27 cellular contexts compared by ENCODE assay signal in the genomic region with DNA sequence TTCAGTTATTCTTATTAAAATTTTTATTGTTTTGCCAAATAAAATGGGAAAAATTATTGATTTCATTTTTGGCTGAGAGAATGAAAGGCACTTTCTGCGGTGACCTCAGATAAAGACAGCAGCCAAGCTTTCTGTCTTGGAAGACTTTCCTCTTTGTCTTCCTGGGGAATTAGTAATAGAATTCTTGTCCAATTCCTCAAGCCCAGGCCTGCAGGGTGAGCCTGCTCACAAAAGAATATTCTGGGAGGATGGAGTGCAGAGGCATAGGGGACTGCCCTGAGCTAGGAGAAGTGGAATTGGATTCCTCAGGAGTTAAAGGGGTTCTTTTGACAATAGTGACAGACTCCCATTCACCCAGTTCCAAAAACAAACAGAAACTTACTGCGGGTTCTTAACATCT.
DNase-seq lines count a peak whose midpoint lies in the region; ATAC-seq and TF ChIP-seq lines count a peak whose summit lies in the region.
"Had no signal": no experiment of that assay in that cellular context is flagged by ENCODE, and none has a peak within 500 bp of the region (broad histone marks: within the 10 kb centered on the region; RNA-seq: fewer than 3 reads in every experiment).

No MANE protein-coding gene starts in this region.

- H3K36me3 ChIP-seq in breast epithelium, result no peaks in the 10 kb centered on the region
- no peaks in the 10 kb centered on the region for H3K36me3 ChIP-seq in adipocyte (ENCODE audit: control insufficient read depth, insufficient read depth, low read length, severe bottlenecking)
- H3K36me3 ChIP-seq in prostate gland, result no peaks in the 10 kb centered on the region
- H3K36me3 ChIP-seq: left ventricle myocardium inferior, stomach, tibial nerve had no signal

- BruUV-seq in MCF 10A (replicated peaks; lab: Mats Ljungman, UMichigan), result no TSS peak

- H3K4me3 ChIP-seq in breast epithelium, result no peak overlapping the region
- no peak overlapping the region for H3K4me3 ChIP-seq in adipocyte (ENCODE audit: low read length)
- no peak overlapping the region for H3K4me3 ChIP-seq in prostate gland
- H3K4me3 ChIP-seq: left ventricle myocardium inferior, stomach, tibial nerve had no signal

- H3K27me3 Mint-ChIP-seq in MCF 10A (ENCODE audit: insufficient read depth, unreplicated experiment), result no peaks in the 10 kb centered on the region
- H3K27me3 Mint-ChIP-seq: activated CD8-positive, alpha-beta T cell treated with anti-CD3 and anti-CD28 coated beads for 36 hours; activated naive CD4-positive, alpha-beta T cell treated with anti-CD3 and anti-CD28 coated beads, Interleukin-2, amount 50 U/mL, for 24 hours; activated T-helper 17 cell treated with anti-CD3 and anti-CD28 coated beads, Interleukin-2, amount 50 U/mL, for 72 hours; B cell; IgD-negative memory B cell; T-helper 17 cell had no signal

- TF ChIP-seq POLR2A in breast epithelium (IDR thresholded peaks at IDR 0.05), result no peak
- TF ChIP-seq POLR2A in prostate gland (IDR thresholded peaks at IDR 0.05), result no peak

- peak; percentile 64 for DNase-seq in MCF 10A (ENCODE audit: unreplicated experiment)
- no peak for DNase-seq in breast epithelium (ENCODE audit: low spot score in 2 of 2)
- DNase-seq in adipocyte (ENCODE audit: low read depth), result peak; percentile 6
- peak; percentile 12 for DNase-seq in fibroblast of peridontal ligament (ENCODE audit: extremely low read depth)
- DNase-seq in prostate gland (ENCODE audit: low spot score), result peak; percentile 16
- no peak for DNase-seq in posterior cingulate gyrus
- no peak for DNase-seq in HT-29 (ENCODE audit: low spot score)
- DNase-seq: activated CD4-positive, alpha-beta T cell treated with anti-CD3 and anti-CD28 coated beads for 1 hour; activated CD8-positive, alpha-beta T cell treated with anti-CD3 and anti-CD28 coated beads for 36 hours; anterior cingulate cortex; foreskin melanocyte; left ventricle myocardium inferior; NCI-H1105; NCI-H1930; NCI-H345; NCI-H748 treated with DMSO at 0.1 percent for 48 hours; nucleus accumbens; stimulated activated CD8-positive, alpha-beta memory T cell treated with anti-CD3 and anti-CD28 coated beads, Interleukin-4, amount 100 ng/mL, for 48 hours; stomach; T-helper 17 cell had no signal

- POLR2A ChIA-PET in MCF 10A (lab: Yijun Ruan, JAX), result interaction anchor here (0.6 to 1.9 kb wide), 3 partner anchors 9 to 445 kb away, joined by 3 to 13 read pairs (median 5); no protein-coding TSS in a partner anchor

- ATAC-seq in HG03045 (IDR thresholded peaks at IDR 0.05; ENCODE audit: unreplicated experiment), result no peak
- ATAC-seq: activated CD8-positive, alpha-beta T cell treated with anti-CD3 and anti-CD28 coated beads for 36 hours; activated T-helper 17 cell treated with anti-CD3 and anti-CD28 coated beads, Interleukin-2, amount 50 U/mL, for 72 hours; CD8-positive, alpha-beta T cell; T-helper 17 cell had no signal

- H3K9ac ChIP-seq in adipocyte (ENCODE audit: low read length), result no peak overlapping the region

- no peak overlapping the region for H3K4me3 Mint-ChIP-seq in MCF 10A (ENCODE audit: unreplicated experiment)
- H3K4me3 Mint-ChIP-seq: activated CD8-positive, alpha-beta T cell treated with anti-CD3 and anti-CD28 coated beads for 36 hours; activated naive CD4-positive, alpha-beta T cell treated with anti-CD3 and anti-CD28 coated beads, Interleukin-2, amount 50 U/mL, for 24 hours; activated T-helper 17 cell treated with anti-CD3 and anti-CD28 coated beads, Interleukin-2, amount 50 U/mL, for 72 hours; B cell; CD8-positive, alpha-beta T cell; IgD-negative memory B cell; T-helper 17 cell had no signal

- H3K27ac Mint-ChIP-seq in MCF 10A (ENCODE audit: low read depth, unreplicated experiment), result peak overlapping the region; percentile 2
- H3K27ac Mint-ChIP-seq: activated CD8-positive, alpha-beta T cell treated with anti-CD3 and anti-CD28 coated beads for 36 hours; activated naive CD4-positive, alpha-beta T cell treated with anti-CD3 and anti-CD28 coated beads, Interleukin-2, amount 50 U/mL, for 24 hours; activated T-helper 17 cell treated with anti-CD3 and anti-CD28 coated beads, Interleukin-2, amount 50 U/mL, for 72 hours; B cell; CD8-positive, alpha-beta T cell; IgD-negative memory B cell; T-helper 17 cell had no signal

- H3K4me1 ChIP-seq in breast epithelium (no peaks in the 10 kb centered on the region), adipocyte (ENCODE audit: control insufficient read depth, insufficient read depth, low read length) (peaks cover 7% of the 10 kb centered on the region), prostate gland (replicated peaks) (no peaks in the 10 kb centered on the region)
- H3K4me1 ChIP-seq: left ventricle myocardium inferior, stomach had no signal

- no peaks in the 10 kb centered on the region for H3K9me3 ChIP-seq in breast epithelium
- peaks cover 5% of the 10 kb centered on the region for H3K9me3 ChIP-seq in adipocyte (ENCODE audit: control insufficient read depth, low read length)
- H3K9me3 ChIP-seq in prostate gland, result no peaks in the 10 kb centered on the region
- H3K9me3 ChIP-seq: tibial nerve had no signal

- TF ChIP-seq CTCF in MCF 10A (IDR thresholded peaks at IDR 0.05; ENCODE audit: unreplicated experiment) (no peak), breast epithelium (IDR thresholded peaks at IDR 0.05) (no peak), prostate gland (IDR thresholded peaks at IDR 0.05) (no peak)

- H3K27me3 ChIP-seq in breast epithelium, result no peaks in the 10 kb centered on the region
- H3K27me3 ChIP-seq in adipocyte (replicated peaks; ENCODE audit: control insufficient read depth, insufficient read depth, low read length), result no peaks in the 10 kb centered on the region
- no peaks in the 10 kb centered on the region for H3K27me3 ChIP-seq in prostate gland (replicated peaks; ENCODE audit: insufficient read depth)
- H3K27me3 ChIP-seq: stomach, tibial nerve had no signal

- 43% methylated on average over 2 of the region's 2 CpGs for WGBS in prostate gland

- CTCF ChIA-PET in MCF 10A (lab: Yijun Ruan, JAX), result interaction anchor here (0.6 kb wide), 1 partner anchor 12 kb away, joined by 5 read pairs; no protein-coding TSS in a partner anchor

- H3K36me3 Mint-ChIP-seq in MCF 10A (ENCODE audit: insufficient read depth, unreplicated experiment), result peaks cover 7% of the 10 kb centered on the region
- H3K36me3 Mint-ChIP-seq: activated naive CD4-positive, alpha-beta T cell treated with anti-CD3 and anti-CD28 coated beads, Interleukin-2, amount 50 U/mL, for 24 hours; CD8-positive, alpha-beta T cell; IgD-negative memory B cell had no signal

- intact Hi-C loops in MCF 10A (cut with micrococcal nuclease) (no loop called here), breast epithelium (cut with DNase I; ENCODE audit: low total_unique reads) (no loop called here), prostate gland (cut with DNase I) (no loop called here), posterior cingulate gyrus (cut with DNase I) (no loop called here)

- H3K27ac ChIP-seq in breast epithelium, result no peak overlapping the region
- no peak overlapping the region for H3K27ac ChIP-seq in prostate gland
- H3K27ac ChIP-seq: left ventricle myocardium inferior, stomach, tibial nerve had no signal

- peaks cover 14% of the 10 kb centered on the region for H3K4me1 Mint-ChIP-seq in MCF 10A (ENCODE audit: insufficient read depth, unreplicated experiment)
- H3K4me1 Mint-ChIP-seq: activated naive CD4-positive, alpha-beta T cell treated with anti-CD3 and anti-CD28 coated beads, Interleukin-2, amount 50 U/mL, for 24 hours; activated T-helper 17 cell treated with anti-CD3 and anti-CD28 coated beads, Interleukin-2, amount 50 U/mL, for 72 hours; B cell; T-helper 17 cell had no signal

- no peaks in the 10 kb centered on the region for H3K9me3 Mint-ChIP-seq in MCF 10A (ENCODE audit: unreplicated experiment)
- H3K9me3 Mint-ChIP-seq: activated naive CD4-positive, alpha-beta T cell treated with anti-CD3 and anti-CD28 coated beads, Interleukin-2, amount 50 U/mL, for 24 hours had no signal

Comparison
In these comparisons a context has a peak if more than half of its experiments do, and no peak if none do; other contexts are left out.
1. DNase-seq: peak in MCF 10A (single experiment), adipocyte (single experiment), fibroblast of peridontal ligament (single experiment) and prostate gland (single experiment); none in breast epithelium (0 of 2), posterior cingulate gyrus (0 of 10) and HT-29 (single experiment).